Comparison of ENCODE assay signal across 19 cellular contexts in the genomic region with DNA sequence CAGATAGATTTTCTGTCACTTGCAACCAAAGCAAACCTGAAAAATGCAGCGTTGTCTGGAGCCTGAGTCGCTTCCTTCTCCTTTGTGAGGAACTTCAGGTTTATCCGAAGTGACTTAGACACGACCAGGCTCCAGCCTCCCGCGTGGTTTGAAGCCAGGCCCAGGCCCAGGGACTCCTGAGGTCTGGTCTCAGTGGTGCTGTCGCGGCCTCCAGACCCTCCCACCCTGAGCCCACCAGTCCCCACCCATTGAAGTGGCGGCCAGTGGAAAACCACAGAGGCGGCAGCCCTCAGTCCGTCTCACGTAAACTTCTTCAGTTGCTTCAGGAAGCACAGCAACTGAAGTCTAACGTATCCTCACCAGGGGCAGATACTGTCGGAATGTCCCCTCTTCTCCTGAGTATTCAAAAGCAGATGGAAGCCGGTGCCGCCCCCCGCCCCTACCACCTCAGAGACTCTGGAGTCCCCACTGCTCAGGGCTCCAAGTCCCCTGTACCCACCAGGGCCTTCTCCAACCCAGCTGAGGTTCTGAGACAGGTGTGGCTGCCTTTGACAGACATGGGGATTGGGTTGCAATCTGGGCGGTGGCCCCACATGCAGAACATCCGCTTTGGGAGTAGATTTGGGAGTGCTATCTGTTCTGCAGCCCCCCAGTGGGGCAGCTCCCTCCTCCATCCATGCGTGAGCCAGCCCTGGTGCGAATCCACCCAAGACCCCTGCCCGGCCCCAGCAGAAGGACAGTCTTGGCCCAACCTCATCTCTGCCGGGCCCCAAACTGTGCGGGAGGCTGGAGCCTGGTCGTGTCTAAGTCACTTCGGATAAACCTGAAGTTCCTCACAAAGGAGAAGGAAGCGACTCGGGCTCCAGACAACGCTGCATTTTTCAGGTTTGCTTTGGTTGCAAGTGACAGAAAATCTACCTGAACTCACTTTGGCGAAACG. TPM values are rescaled to one million over a fixed set of nuclear protein-coding genes. Genes with fewer than 3 reads are reported as not detected.
DNase-seq lines count a peak whose midpoint lies in the region; ATAC-seq, FAIRE-seq and TF ChIP-seq lines count a peak whose summit lies in the region.
"Had no signal": no experiment of that assay in that cellular context is flagged by ENCODE, and none has a peak within 500 bp of the region (broad histone marks: within the 10 kb centered on the region; RNA-seq: fewer than 3 reads in every experiment).

No MANE protein-coding gene starts in this region.

- no peaks in the 10 kb centered on the region for H3K9me2 ChIP-seq in PC-9 (ENCODE audit: insufficient read depth)

- H3F3A ChIP-seq in PC-9 (ENCODE audit: insufficient read depth, low read depth): no peaks in the 10 kb centered on the region

- DNase-seq in Right ventricle myocardium superior (peak; percentile 27), heart right ventricle (no peak), PC-9 (no peak), HepG2 (ENCODE audit: low spot score) (no peak), upper lobe of right lung (peak; percentile 43), NCI-H1930 (lab: John Stamatoyannopoulos, UW) (no peak)
- DNase-seq: GDM1, NCI-H2029, NCI-H774 had no signal

- BruUV-seq in PC-9 (replicated peaks; lab: Mats Ljungman, UMichigan): no TSS peak
- BruUV-seq in HepG2 (replicated peaks; lab: Mats Ljungman, UMichigan): no TSS peak

- no peak for ATAC-seq in Right ventricle myocardium superior (ENCODE audit: poor library complexity)
- no peak for ATAC-seq in heart right ventricle
- no peak for ATAC-seq in HepG2
- no peak for ATAC-seq in upper lobe of right lung
- ATAC-seq in GM18520 (IDR thresholded peaks at IDR 0.05; ENCODE audit: unreplicated experiment): no peak
- ATAC-seq in HG03280 (IDR thresholded peaks at IDR 0.05; ENCODE audit: unreplicated experiment): no peak

- intact Hi-C loops in Right ventricle myocardium superior (cut with DNase I): no loop called here
- intact Hi-C loops in heart right ventricle (cut with DNase I): no loop called here
- intact Hi-C loops in PC-9 (cut with micrococcal nuclease; ENCODE audit: unreplicated experiment): no loop called here
- intact Hi-C loops in HepG2 (cut with micrococcal nuclease; ENCODE audit: unreplicated experiment): no loop called here
- intact Hi-C loops in upper lobe of right lung (cut with DNase I): no loop called here

- no peak overlapping the region for H3K27ac ChIP-seq in heart right ventricle
- no peak overlapping the region for H3K27ac ChIP-seq in PC-9
- no peak overlapping the region for H3K27ac ChIP-seq in HepG2 (ENCODE audit: extremely low read length, insufficient read depth, low read length)
- H3K27ac ChIP-seq in upper lobe of right lung: no peak overlapping the region

- H3K36me3 ChIP-seq in heart right ventricle (no peaks in the 10 kb centered on the region), PC-9 (ENCODE audit: low read depth) (no peaks in the 10 kb centered on the region), HepG2 (replicated peaks in 1 of 2; ENCODE audit: control insufficient read depth in 1 of 2, insufficient read depth in 2 of 2, low read length in 2 of 2) (no peaks in the 10 kb centered on the region), upper lobe of right lung (no peaks in the 10 kb centered on the region)

- no peak for FAIRE-seq in HepG2 (lab: Jason Lieb, UNC)
- FAIRE-seq: A204.1, GM12891, GM18507 had no signal

- 83 to 84% methylated on average over 31 of the region's 31 CpGs for WGBS in heart right ventricle, 2 donors
- WGBS in HepG2 (ENCODE audit: low lambda C conversion rate): 42% methylated on average over 5 of the region's 31 CpGs

- TF ChIP-seq EP300 in HepG2 (IDR thresholded peaks at IDR 0.05; ENCODE audit: low read depth in 2 of 2, low read length in 2 of 2) (no peak), HepG2 (CRISPR knock-in tag; IDR thresholded peaks at IDR 0.05; ENCODE audit: borderline replicate concordance) (no peak)

- H3K9ac ChIP-seq in HepG2 (ENCODE audit: insufficient read depth, low read depth, low read length): no peak overlapping the region

- H3K9me3 ChIP-seq in heart right ventricle: peaks cover 0 to 7% (median 0%) of the 10 kb centered on the region in 11 donors
- no peaks in the 10 kb centered on the region for H3K9me3 ChIP-seq in PC-9 (ENCODE audit: insufficient read depth, low read depth)
- no peaks in the 10 kb centered on the region for H3K9me3 ChIP-seq in HepG2 (ENCODE audit: low read length)
- no peaks in the 10 kb centered on the region for H3K9me3 ChIP-seq in upper lobe of right lung

- H2AFZ ChIP-seq in PC-9 (no peak overlapping the region), HepG2 (ENCODE audit: low read length) (no peak overlapping the region)
- H2AFZ ChIP-seq: GM23338 had no signal

- TF ChIP-seq CTCF in heart right ventricle (IDR thresholded peaks at IDR 0.05) (no peak), PC-9 (conservative IDR thresholded peaks at IDR 0.05) (no peak), HepG2 (CRISPR knock-in tag; IDR thresholded peaks at IDR 0.05) (no peak), upper lobe of right lung (IDR thresholded peaks at IDR 0.05) (no peak)

- no peaks in the 10 kb centered on the region for H3K4me1 ChIP-seq in heart right ventricle
- no peaks in the 10 kb centered on the region for H3K4me1 ChIP-seq in PC-9 (replicated peaks; ENCODE audit: insufficient read depth)
- no peaks in the 10 kb centered on the region for H3K4me1 ChIP-seq in HepG2 (ENCODE audit: insufficient read depth, low read length)
- no peaks in the 10 kb centered on the region for H3K4me1 ChIP-seq in upper lobe of right lung

- H3K4me3 ChIP-seq in heart right ventricle (no peak overlapping the region), PC-9 (no peak overlapping the region), HepG2 (replicated peaks in 1 of 3; ENCODE audit: insufficient read depth in 1 of 3, low read depth in 2 of 3, low read length in 3 of 3) (no peak overlapping the region), upper lobe of right lung (no peak overlapping the region)
- H3K4me3 ChIP-seq: GM23338 had no signal

- TF ChIP-seq POLR2A in HepG2 (IDR thresholded peaks at IDR 0.05; ENCODE audit: insufficient read depth in 1 of 2, low read depth in 2 of 2, low read length in 2 of 2): no peak

- POLR2A ChIA-PET in PC-9 (lab: Charles Lee; ENCODE audit: unreplicated experiment): no interaction called here
- POLR2A ChIA-PET in HepG2 (lab: Yijun Ruan, JAX): no interaction called here

- peak overlapping the region; percentile 64; the same call in 1 of the 2 replicates for H3K4me2 ChIP-seq in PC-9
- no peak overlapping the region for H3K4me2 ChIP-seq in HepG2 (ENCODE audit: low read depth, low read length)
- H3K4me2 ChIP-seq: GM23338 had no signal

- no peak for TF ChIP-seq RAD21 in HepG2 (CRISPR knock-in tag; IDR thresholded peaks at IDR 0.05)

- in situ Hi-C loops in HepG2 (cut with HindIII; ENCODE audit: extremely low pct_ligation_motif_present, low pct_unique_long_range_greater_than_20kb): no loop called here

- no peaks in the 10 kb centered on the region for H3K79me2 ChIP-seq in PC-9 (ENCODE audit: low read depth)
- no peaks in the 10 kb centered on the region for H3K79me2 ChIP-seq in HepG2 (ENCODE audit: insufficient read depth, low read length)

- H3K27me3 ChIP-seq in heart right ventricle (peaks cover 0 to 59% (median 48%) of the 10 kb centered on the region in 7 donors), PC-9 (ENCODE audit: insufficient read depth, low read depth) (peaks cover 78% of the 10 kb centered on the region), HepG2 (ENCODE audit: control insufficient read depth in 1 of 2, insufficient read depth in 2 of 2, low read length in 2 of 2) (peaks cover 13 to 83% of the 10 kb centered on the region in 2 experiments; a peak in 4 of 5 replicates), upper lobe of right lung (peaks cover 28% of the 10 kb centered on the region)

- CTCF ChIA-PET in PC-9 (lab: Charles Lee): no interaction called here
- CTCF ChIA-PET in HepG2 (lab: Yijun Ruan, JAX; ENCODE audit: low intra/inter-chr PET ratio, low total read pairs): no interaction called here

- H4K20me1 ChIP-seq in PC-9 (ENCODE audit: insufficient read depth) (no peaks in the 10 kb centered on the region), HepG2 (ENCODE audit: insufficient read depth, low read length) (no peaks in the 10 kb centered on the region)

TF ChIP-seq in HepG2, 621 proteins besides CTCF, POLR2A, EP300 and RAD21:
- TF ChIP-seq ZIK1 (CRISPR knock-in tag; IDR thresholded peaks at IDR 0.05; ENCODE audit: borderline replicate concordance, low read depth) (no peak), EZH2 (conservative IDR thresholded peaks at IDR 0.05; ENCODE audit: low read depth, low read length) (0 out of 2 replicates have a peak, but pooled peaks have one; percentile 2)

RNA-seq across cellular contexts. Expression of gene GALNT9, which starts 26.6 kb away (rescaled TPM):
- total RNA-seq in Right ventricle myocardium superior: not detected
- total RNA-seq in heart right ventricle: under 1 TPM in 1 of 10 donors, not detected in 9; 0.19 TPM
- under 1 TPM in 1 of 2 donors, not detected in 1; 0.01 TPM for polyA plus RNA-seq in heart right ventricle
- total RNA-seq in PC-9 (2021): 11.2 and 16.1 TPM in 2 replicates
- total RNA-seq in HepG2 (2016; rRNA removed; fragmentation: Illumina TruSeq; extraction: Trizol): 0.04 TPM in 1 of 2 replicates, not detected in the other
- total RNA-seq in HepG2 (2016; cell fraction: cytosol; rRNA removed; fragmentation: Illumina TruSeq; extraction: Trizol; ENCODE audit: low read depth): not detected in 2 replicates
- total RNA-seq in HepG2 (2016; cell fraction: insoluble cytoplasmic fraction; rRNA removed; fragmentation: Illumina TruSeq; extraction: Trizol): not detected in 2 replicates
- total RNA-seq in HepG2 (2016; cell fraction: membrane; rRNA removed; fragmentation: Illumina TruSeq; extraction: Trizol): 0.09 TPM in 1 of 2 replicates, not detected in the other
- not detected in 2 replicates for total RNA-seq in HepG2 (2016; cell fraction: nucleus; rRNA removed; fragmentation: Illumina TruSeq; extraction: Trizol)
- not detected in 2 replicates for polyA plus RNA-seq in HepG2 (2011; rRNA removed)
- not detected in 2 replicates for polyA plus RNA-seq in HepG2 (2011; cell fraction: cytosol; rRNA removed)
- polyA plus RNA-seq in HepG2 (2011; cell fraction: nucleus; rRNA removed): not detected in 2 replicates
- not detected in 2 replicates for polyA plus RNA-seq in HepG2 (2012)
- polyA plus RNA-seq in HepG2 (2016; cell fraction: cytosol; fragmentation: Illumina TruSeq; extraction: Trizol; ENCODE audit: low read depth): not detected in 2 replicates
- polyA plus RNA-seq in HepG2 (2016; cell fraction: insoluble cytoplasmic fraction; fragmentation: Illumina TruSeq; extraction: Trizol; ENCODE audit: low read depth): not detected in 2 replicates
- not detected in 2 replicates for polyA plus RNA-seq in HepG2 (2016; cell fraction: membrane; fragmentation: Illumina TruSeq; extraction: Trizol; ENCODE audit: low read depth)
- polyA plus RNA-seq in HepG2 (2016; cell fraction: nucleus; fragmentation: Illumina TruSeq; extraction: Trizol; ENCODE audit: insufficient read depth, low read depth): not detected in 2 replicates
- polyA minus RNA-seq in HepG2 (2011; rRNA and poly(A)+ RNA removed; ENCODE audit: low replicate concordance): 10.1 TPM in 1 of 2 replicates, not detected in the other
- not detected in 2 replicates for polyA minus RNA-seq in HepG2 (2011; cell fraction: cytosol; rRNA and poly(A)+ RNA removed)
- not detected in 2 replicates for polyA minus RNA-seq in HepG2 (2011; cell fraction: nucleus; rRNA and poly(A)+ RNA removed)
- total RNA-seq in upper lobe of right lung: 1.6 TPM
- total RNA-seq: HT-29, NCI-H460, SK-MEL-5 had no signal
- polyA plus RNA-seq: CD14-positive monocyte had no signal

Comparison
In these comparisons a context has a peak if more than half of its experiments do, and no peak if none do; other contexts are left out.
1. DNase-seq: peak in Right ventricle myocardium superior (single experiment) and upper lobe of right lung (single experiment); none in heart right ventricle (0 of 2), PC-9 (0 of 2), HepG2 (single experiment) and NCI-H1930 (0 of 2).